In genomic region chr1:214660900-214661299, GRCh38 we compare ENCODE assay signal across 8 cellular contexts. TPM values are rescaled to one million over a fixed set of nuclear protein-coding genes. Genes with fewer than 3 reads are reported as not detected.
A peak's percentile ranks its signal among the peaks of the same experiment; 100 is the strongest.
DNase-seq lines count a peak whose midpoint lies in the region; ATAC-seq and TF ChIP-seq lines count a peak whose summit lies in the region.

No MANE protein-coding gene starts in this region.

- no peak for TF ChIP-seq EP300 in transverse colon (IDR thresholded peaks at IDR 0.05; ENCODE audit: low read depth)

- TF ChIP-seq CTCF in cardiac muscle cell (IDR thresholded peaks at IDR 0.05; ENCODE audit: low read depth, low read length) (peak; percentile 77), right atrium auricular region (IDR thresholded peaks at IDR 0.05) (peak in 1 of 2 donors; percentile 62), astrocyte of the spinal cord (IDR thresholded peaks at IDR 0.05; ENCODE audit: low read depth, low read length) (peak; percentile 83), transverse colon (IDR thresholded peaks at IDR 0.05) (peak in 2 of 5 experiments; percentile 9 to 13)

- H3K9me3 ChIP-seq in cardiac muscle cell (ENCODE audit: low read depth) = no peaks in the 10 kb centered on the region
- no peaks in the 10 kb centered on the region for H3K9me3 ChIP-seq in right atrium auricular region
- H3K9me3 ChIP-seq in transverse colon = no peaks in the 10 kb centered on the region

- no peak for TF ChIP-seq POLR2A in transverse colon (IDR thresholded peaks at IDR 0.05)

- H3K27me3 ChIP-seq in cardiac muscle cell = no peaks in the 10 kb centered on the region
- H3K27me3 ChIP-seq in right atrium auricular region = no peaks in the 10 kb centered on the region
- H3K27me3 ChIP-seq in transverse colon = no peaks in the 10 kb centered on the region

- peak; percentile 66 for ATAC-seq in left lobe of liver
- no peak for ATAC-seq in HG03175 (IDR thresholded peaks at IDR 0.05; ENCODE audit: unreplicated experiment)

- WGBS in transverse colon (ENCODE audit: low coverage in 1 of 2), 2 donors = 53 to 81% methylated on average over 4 of the region's 4 CpGs

- H3K4me3 ChIP-seq in cardiac muscle cell (no peak overlapping the region), right atrium auricular region (no peak overlapping the region), astrocyte of the spinal cord (ENCODE audit: low read depth, low read length) (no peak overlapping the region), transverse colon (no peak overlapping the region)

- no peak overlapping the region for H3K27ac ChIP-seq in cardiac muscle cell
- no peak overlapping the region for H3K27ac ChIP-seq in right atrium auricular region
- H3K27ac ChIP-seq in transverse colon = no peak overlapping the region

- in situ Hi-C loops in astrocyte of the spinal cord (cut with HindIII; ENCODE audit: low sequenced_read_pairs) (no loop called here), transverse colon (cut with MboI; ENCODE audit: low pct_ligation_motif_present in 1 of 4, low pct_unique_long_range_greater_than_20kb in 1 of 4, low sequenced_read_pairs in 3 of 4) (loop anchor here in 1 of 4 donors (25.0 kb wide), 1 partner anchor 851 kb away; no protein-coding TSS in a partner anchor)

- DNase-seq in cardiac muscle cell (ENCODE audit: low read depth in 1 of 2, low spot score in 1 of 2) (peak; percentile 37 to 81), right atrium auricular region (ENCODE audit: low spot score) (no peak), astrocyte of the spinal cord (ENCODE audit: low read depth, low spot score) (peak; percentile 89), left lobe of liver (ENCODE audit: low spot score) (no peak), transverse colon (peak; percentile 9), SKM-1 treated with dmso at 0.1 percent for 144 hours (lab: John Stamatoyannopoulos, UW; ENCODE audit: unreplicated experiment) (no peak), LoVo (ENCODE audit: low spot score) (no peak)

- H3K36me3 ChIP-seq in cardiac muscle cell (peaks cover 5% of the 10 kb centered on the region), right atrium auricular region (no peaks in the 10 kb centered on the region), transverse colon (no peaks in the 10 kb centered on the region)

- intact Hi-C loops in transverse colon (cut with DNase I; ENCODE audit: low total_unique reads) = no loop called here

- H3K4me1 ChIP-seq in cardiac muscle cell (ENCODE audit: low read depth) (peaks cover 20% of the 10 kb centered on the region), right atrium auricular region (no peaks in the 10 kb centered on the region), transverse colon (no peaks in the 10 kb centered on the region)

RNA-seq across cellular contexts. Expression of gene CENPF, which starts 57.9 kb away (rescaled TPM):
- total RNA-seq in cardiac muscle cell (7.0 and 79.7 TPM in 2 replicates), right atrium auricular region (1 to 10 TPM in 1 of 2 donors, under 1 TPM in 1; 0.63 to 3.3 TPM), left lobe of liver (1.1 TPM), transverse colon (10 to 100 TPM in 1 of 4 donors, 1 to 10 TPM in 3; 1.5 to 49.8 (median 3.4) TPM)
- 9.7 and 75.1 TPM in 2 replicates for polyA plus RNA-seq in cardiac muscle cell

Comparison
In these comparisons a context has a peak if more than half of its experiments do, and no peak if none do; other contexts are left out.
1. DNase-seq: peak in cardiac muscle cell (2 of 2), astrocyte of the spinal cord (single experiment) and transverse colon (single experiment); none in right atrium auricular region (single experiment), left lobe of liver (single experiment), SKM-1 treated with dmso at 0.1 percent for 144 hours (single experiment) and LoVo (single experiment).